Comparison of ENCODE assay signal across 11 cellular contexts in genomic region chr4:10131202-10131601, GRCh38.
"Had no signal": no experiment of that assay in that cellular context is flagged by ENCODE, and none has a peak within 500 bp of the region (broad histone marks: within the 10 kb centered on the region; RNA-seq: fewer than 3 reads in every experiment).

No MANE protein-coding gene starts in this region.

- H3K9me3 ChIP-seq: HAP-1 had no signal

- DNase-seq: GM23248, GOT3, H7, H9, HCEC 1CT, HFFc6 had no signal

- H3K27ac ChIP-seq: GM23248 had no signal

- H3K9me3 Mint-ChIP-seq: HFFc6 had no signal

- H2AFZ ChIP-seq: GM23248, GM23338 had no signal

- ATAC-seq: GM23338, HCT116 had no signal

- H3K9ac ChIP-seq: GM23248 had no signal

- H3K4me3 Mint-ChIP-seq: GM23338, H9, HFFc6 had no signal

- H3K4me1 Mint-ChIP-seq: GM23338 had no signal

- H3K36me3 ChIP-seq: HAP-1 had no signal

- H3K4me3 ChIP-seq: GM23248, GM23338, HAP-1 had no signal

- FAIRE-seq: H1, H54 had no signal

- H3K27ac Mint-ChIP-seq: GM23338, HFFc6 had no signal

- H3K4me2 ChIP-seq: GM23338 had no signal
